Comparison of ENCODE assay signal across 1 cellular context in the genomic region with DNA sequence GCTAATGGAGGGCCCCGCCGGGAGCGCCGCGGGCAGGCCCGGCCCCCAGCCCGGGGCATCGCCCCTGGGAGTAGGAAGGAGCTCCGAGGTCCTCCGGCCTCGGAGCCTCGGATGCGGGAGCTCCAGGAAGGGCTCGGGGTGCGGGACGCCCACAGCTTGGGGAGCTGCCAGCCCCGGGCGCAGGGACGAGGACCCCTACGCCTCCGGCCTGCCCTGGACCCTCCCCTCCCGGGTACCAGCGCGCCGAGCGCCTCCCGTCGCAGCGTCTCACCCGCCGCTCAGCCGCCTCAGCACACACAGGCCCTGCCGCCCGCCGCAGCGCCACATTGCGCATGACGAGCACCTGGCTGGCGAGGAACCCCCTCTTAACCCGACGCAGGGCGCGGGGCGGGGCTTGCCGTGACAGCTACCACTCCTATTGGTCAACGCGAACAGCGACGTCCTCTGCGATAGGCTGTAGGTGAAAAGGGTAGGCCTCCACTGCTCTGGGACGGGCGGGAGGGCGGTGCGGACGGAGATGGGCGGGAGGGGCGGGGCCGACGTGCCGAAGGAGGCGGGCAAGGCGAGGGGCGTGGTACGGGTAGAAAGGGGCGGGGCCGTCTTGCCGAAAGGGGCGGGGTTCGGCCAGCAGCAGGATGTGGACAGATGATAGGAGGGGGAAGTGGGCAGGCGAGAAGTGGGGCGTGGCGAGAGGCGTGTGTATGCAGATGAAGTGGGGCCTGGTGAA.
TF ChIP-seq lines count a peak whose summit lies in the region.

A gene with protein sequence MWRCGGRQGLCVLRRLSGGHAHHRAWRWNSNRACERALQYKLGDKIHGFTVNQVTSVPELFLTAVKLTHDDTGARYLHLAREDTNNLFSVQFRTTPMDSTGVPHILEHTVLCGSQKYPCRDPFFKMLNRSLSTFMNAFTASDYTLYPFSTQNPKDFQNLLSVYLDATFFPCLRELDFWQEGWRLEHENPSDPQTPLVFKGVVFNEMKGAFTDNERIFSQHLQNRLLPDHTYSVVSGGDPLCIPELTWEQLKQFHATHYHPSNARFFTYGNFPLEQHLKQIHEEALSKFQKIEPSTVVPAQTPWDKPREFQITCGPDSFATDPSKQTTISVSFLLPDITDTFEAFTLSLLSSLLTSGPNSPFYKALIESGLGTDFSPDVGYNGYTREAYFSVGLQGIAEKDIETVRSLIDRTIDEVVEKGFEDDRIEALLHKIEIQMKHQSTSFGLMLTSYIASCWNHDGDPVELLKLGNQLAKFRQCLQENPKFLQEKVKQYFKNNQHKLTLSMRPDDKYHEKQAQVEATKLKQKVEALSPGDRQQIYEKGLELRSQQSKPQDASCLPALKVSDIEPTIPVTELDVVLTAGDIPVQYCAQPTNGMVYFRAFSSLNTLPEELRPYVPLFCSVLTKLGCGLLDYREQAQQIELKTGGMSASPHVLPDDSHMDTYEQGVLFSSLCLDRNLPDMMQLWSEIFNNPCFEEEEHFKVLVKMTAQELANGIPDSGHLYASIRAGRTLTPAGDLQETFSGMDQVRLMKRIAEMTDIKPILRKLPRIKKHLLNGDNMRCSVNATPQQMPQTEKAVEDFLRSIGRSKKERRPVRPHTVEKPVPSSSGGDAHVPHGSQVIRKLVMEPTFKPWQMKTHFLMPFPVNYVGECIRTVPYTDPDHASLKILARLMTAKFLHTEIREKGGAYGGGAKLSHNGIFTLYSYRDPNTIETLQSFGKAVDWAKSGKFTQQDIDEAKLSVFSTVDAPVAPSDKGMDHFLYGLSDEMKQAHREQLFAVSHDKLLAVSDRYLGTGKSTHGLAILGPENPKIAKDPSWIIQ (minus strand): TSS at position 337 of the 727 bp plus-strand sequence. CDS start 10 bp downstream, at position 327.

TF ChIP-seq in HepG2, 621 proteins besides CTCF, POLR2A, EP300 and RAD21 (continued from another document and continues in another):
- TF ChIP-seq, protein P1, sequence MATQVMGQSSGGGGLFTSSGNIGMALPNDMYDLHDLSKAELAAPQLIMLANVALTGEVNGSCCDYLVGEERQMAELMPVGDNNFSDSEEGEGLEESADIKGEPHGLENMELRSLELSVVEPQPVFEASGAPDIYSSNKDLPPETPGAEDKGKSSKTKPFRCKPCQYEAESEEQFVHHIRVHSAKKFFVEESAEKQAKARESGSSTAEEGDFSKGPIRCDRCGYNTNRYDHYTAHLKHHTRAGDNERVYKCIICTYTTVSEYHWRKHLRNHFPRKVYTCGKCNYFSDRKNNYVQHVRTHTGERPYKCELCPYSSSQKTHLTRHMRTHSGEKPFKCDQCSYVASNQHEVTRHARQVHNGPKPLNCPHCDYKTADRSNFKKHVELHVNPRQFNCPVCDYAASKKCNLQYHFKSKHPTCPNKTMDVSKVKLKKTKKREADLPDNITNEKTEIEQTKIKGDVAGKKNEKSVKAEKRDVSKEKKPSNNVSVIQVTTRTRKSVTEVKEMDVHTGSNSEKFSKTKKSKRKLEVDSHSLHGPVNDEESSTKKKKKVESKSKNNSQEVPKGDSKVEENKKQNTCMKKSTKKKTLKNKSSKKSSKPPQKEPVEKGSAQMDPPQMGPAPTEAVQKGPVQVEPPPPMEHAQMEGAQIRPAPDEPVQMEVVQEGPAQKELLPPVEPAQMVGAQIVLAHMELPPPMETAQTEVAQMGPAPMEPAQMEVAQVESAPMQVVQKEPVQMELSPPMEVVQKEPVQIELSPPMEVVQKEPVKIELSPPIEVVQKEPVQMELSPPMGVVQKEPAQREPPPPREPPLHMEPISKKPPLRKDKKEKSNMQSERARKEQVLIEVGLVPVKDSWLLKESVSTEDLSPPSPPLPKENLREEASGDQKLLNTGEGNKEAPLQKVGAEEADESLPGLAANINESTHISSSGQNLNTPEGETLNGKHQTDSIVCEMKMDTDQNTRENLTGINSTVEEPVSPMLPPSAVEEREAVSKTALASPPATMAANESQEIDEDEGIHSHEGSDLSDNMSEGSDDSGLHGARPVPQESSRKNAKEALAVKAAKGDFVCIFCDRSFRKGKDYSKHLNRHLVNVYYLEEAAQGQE (IDR thresholded peaks at IDR 0.05; ENCODE audit: borderline replicate concordance in 1 of 2, low read depth in 1 of 2, low read length in 2 of 2), result no peak
- TF ChIP-seq PHF5A (CRISPR knock-in tag; IDR thresholded peaks at IDR 0.05; ENCODE audit: low read depth, unreplicated experiment) (peak; percentile 26), ZNF253 (CRISPR knock-in tag; IDR thresholded peaks at IDR 0.05; ENCODE audit: borderline replicate concordance) (peak; percentile 77; the same call in 1 of the 2 replicates), ZNF619 (CRISPR knock-in tag; IDR thresholded peaks at IDR 0.05) (no peak), SOX5 (CRISPR knock-in tag; IDR thresholded peaks at IDR 0.05; ENCODE audit: borderline replicate concordance) (peak; percentile 30; the same call in 1 of the 2 replicates), KDM5B (CRISPR knock-in tag; IDR thresholded peaks at IDR 0.05; ENCODE audit: borderline replicate concordance) (peak; percentile 62; the same call in 1 of the 2 replicates), ZBTB42 (CRISPR knock-in tag; IDR thresholded peaks at IDR 0.05) (no peak), ZNF782 (CRISPR knock-in tag; IDR thresholded peaks at IDR 0.05; ENCODE audit: borderline replicate concordance) (peak; percentile 81), PCBP2 (optimal IDR thresholded peaks at IDR 0.05; ENCODE audit: low read depth, low read length, poor library complexity, severe bottlenecking) (no peak), ZNF552 (CRISPR knock-in tag; IDR thresholded peaks at IDR 0.05; ENCODE audit: borderline replicate concordance) (peak; percentile 75; the same call in 1 of the 2 replicates), CCAR2 (optimal IDR thresholded peaks at IDR 0.05; ENCODE audit: low read depth, low read length) (no peak), ZFY (CRISPR knock-in tag; IDR thresholded peaks at IDR 0.05) (peak; percentile 95), MZF1 (CRISPR knock-in tag; IDR thresholded peaks at IDR 0.05; ENCODE audit: borderline replicate concordance) (no peak), POLR2AphosphoS5 (IDR thresholded peaks at IDR 0.05; ENCODE audit: low read depth, low read length) (peak; percentile 90), ZBTB38 (CRISPR knock-in tag; IDR thresholded peaks at IDR 0.05) (0 out of 2 replicates have a peak, but pooled peaks have one; percentile 51), ZNF777 (CRISPR knock-in tag; IDR thresholded peaks at IDR 0.05) (peak; percentile 58; the same call in 1 of the 2 replicates), TGIF2 (CRISPR knock-in tag; IDR thresholded peaks at IDR 0.05) (peak; percentile 81; the same call in 1 of the 2 replicates), ZNF331 (CRISPR knock-in tag; IDR thresholded peaks at IDR 0.05) (peak; percentile 85), ZFP37 (CRISPR knock-in tag; IDR thresholded peaks at IDR 0.05; ENCODE audit: borderline replicate concordance) (0 out of 2 replicates have a peak, but pooled peaks have one; percentile 13), KMT2A (CRISPR knock-in tag; IDR thresholded peaks at IDR 0.05) (peak; percentile 50), SRSF9 (IDR thresholded peaks at IDR 0.05; ENCODE audit: borderline replicate concordance, insufficient read depth, low read depth, low read length, poor library complexity, severe bottlenecking) (no peak), REPIN1 (CRISPR knock-in tag; IDR thresholded peaks at IDR 0.05; ENCODE audit: borderline replicate concordance, low read depth) (peak; percentile 74), SYNCRIP (IDR thresholded peaks at IDR 0.05; ENCODE audit: insufficient read depth, low read depth, low read length) (no peak), ERF (CRISPR knock-in tag; IDR thresholded peaks at IDR 0.05) (peak; percentile 72; the same call in 1 of the 2 replicates), KDM3A (CRISPR knock-in tag; IDR thresholded peaks at IDR 0.05; ENCODE audit: low read depth) (0 out of 2 replicates have a peak, but pooled peaks have one; percentile 59), CEBPG (CRISPR knock-in tag; IDR thresholded peaks at IDR 0.05) (peak; percentile 63), NKX3-1 (CRISPR knock-in tag; IDR thresholded peaks at IDR 0.05) (peak; percentile 26; the same call in 1 of the 2 replicates), ZNF768 (CRISPR knock-in tag; IDR thresholded peaks at IDR 0.05) (peak; percentile 75), PHF8 (CRISPR knock-in tag; IDR thresholded peaks at IDR 0.05) (peak; percentile 88)
- TF ChIP-seq, protein P2, sequence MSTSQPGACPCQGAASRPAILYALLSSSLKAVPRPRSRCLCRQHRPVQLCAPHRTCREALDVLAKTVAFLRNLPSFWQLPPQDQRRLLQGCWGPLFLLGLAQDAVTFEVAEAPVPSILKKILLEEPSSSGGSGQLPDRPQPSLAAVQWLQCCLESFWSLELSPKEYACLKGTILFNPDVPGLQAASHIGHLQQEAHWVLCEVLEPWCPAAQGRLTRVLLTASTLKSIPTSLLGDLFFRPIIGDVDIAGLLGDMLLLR (CRISPR knock-in tag; IDR thresholded peaks at IDR 0.05), result peak; percentile 81
- TF ChIP-seq, protein P3, sequence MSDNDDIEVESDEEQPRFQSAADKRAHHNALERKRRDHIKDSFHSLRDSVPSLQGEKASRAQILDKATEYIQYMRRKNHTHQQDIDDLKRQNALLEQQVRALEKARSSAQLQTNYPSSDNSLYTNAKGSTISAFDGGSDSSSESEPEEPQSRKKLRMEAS (IDR thresholded peaks at IDR 0.05), result peak; percentile 87
- TF ChIP-seq, protein P4, sequence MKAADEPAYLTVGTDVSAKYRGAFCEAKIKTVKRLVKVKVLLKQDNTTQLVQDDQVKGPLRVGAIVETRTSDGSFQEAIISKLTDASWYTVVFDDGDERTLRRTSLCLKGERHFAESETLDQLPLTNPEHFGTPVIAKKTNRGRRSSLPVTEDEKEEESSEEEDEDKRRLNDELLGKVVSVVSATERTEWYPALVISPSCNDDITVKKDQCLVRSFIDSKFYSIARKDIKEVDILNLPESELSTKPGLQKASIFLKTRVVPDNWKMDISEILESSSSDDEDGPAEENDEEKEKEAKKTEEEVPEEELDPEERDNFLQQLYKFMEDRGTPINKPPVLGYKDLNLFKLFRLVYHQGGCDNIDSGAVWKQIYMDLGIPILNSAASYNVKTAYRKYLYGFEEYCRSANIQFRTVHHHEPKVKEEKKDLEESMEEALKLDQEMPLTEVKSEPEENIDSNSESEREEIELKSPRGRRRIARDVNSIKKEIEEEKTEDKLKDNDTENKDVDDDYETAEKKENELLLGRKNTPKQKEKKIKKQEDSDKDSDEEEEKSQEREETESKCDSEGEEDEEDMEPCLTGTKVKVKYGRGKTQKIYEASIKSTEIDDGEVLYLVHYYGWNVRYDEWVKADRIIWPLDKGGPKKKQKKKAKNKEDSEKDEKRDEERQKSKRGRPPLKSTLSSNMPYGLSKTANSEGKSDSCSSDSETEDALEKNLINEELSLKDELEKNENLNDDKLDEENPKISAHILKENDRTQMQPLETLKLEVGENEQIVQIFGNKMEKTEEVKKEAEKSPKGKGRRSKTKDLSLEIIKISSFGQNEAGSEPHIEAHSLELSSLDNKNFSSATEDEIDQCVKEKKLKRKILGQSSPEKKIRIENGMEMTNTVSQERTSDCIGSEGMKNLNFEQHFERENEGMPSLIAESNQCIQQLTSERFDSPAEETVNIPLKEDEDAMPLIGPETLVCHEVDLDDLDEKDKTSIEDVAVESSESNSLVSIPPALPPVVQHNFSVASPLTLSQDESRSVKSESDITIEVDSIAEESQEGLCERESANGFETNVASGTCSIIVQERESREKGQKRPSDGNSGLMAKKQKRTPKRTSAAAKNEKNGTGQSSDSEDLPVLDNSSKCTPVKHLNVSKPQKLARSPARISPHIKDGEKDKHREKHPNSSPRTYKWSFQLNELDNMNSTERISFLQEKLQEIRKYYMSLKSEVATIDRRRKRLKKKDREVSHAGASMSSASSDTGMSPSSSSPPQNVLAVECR (CRISPR knock-in tag; IDR thresholded peaks at IDR 0.05; ENCODE audit: borderline replicate concordance), result peak; percentile 86; the same call in 1 of the 2 replicates
- TF ChIP-seq, protein P5, sequence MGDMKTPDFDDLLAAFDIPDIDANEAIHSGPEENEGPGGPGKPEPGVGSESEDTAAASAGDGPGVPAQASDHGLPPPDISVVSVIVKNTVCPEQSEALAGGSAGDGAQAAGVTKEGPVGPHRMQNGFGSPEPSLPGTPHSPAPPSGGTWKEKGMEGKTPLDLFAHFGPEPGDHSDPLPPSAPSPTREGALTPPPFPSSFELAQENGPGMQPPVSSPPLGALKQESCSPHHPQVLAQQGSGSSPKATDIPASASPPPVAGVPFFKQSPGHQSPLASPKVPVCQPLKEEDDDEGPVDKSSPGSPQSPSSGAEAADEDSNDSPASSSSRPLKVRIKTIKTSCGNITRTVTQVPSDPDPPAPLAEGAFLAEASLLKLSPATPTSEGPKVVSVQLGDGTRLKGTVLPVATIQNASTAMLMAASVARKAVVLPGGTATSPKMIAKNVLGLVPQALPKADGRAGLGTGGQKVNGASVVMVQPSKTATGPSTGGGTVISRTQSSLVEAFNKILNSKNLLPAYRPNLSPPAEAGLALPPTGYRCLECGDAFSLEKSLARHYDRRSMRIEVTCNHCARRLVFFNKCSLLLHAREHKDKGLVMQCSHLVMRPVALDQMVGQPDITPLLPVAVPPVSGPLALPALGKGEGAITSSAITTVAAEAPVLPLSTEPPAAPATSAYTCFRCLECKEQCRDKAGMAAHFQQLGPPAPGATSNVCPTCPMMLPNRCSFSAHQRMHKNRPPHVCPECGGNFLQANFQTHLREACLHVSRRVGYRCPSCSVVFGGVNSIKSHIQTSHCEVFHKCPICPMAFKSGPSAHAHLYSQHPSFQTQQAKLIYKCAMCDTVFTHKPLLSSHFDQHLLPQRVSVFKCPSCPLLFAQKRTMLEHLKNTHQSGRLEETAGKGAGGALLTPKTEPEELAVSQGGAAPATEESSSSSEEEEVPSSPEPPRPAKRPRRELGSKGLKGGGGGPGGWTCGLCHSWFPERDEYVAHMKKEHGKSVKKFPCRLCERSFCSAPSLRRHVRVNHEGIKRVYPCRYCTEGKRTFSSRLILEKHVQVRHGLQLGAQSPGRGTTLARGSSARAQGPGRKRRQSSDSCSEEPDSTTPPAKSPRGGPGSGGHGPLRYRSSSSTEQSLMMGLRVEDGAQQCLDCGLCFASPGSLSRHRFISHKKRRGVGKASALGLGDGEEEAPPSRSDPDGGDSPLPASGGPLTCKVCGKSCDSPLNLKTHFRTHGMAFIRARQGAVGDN (CRISPR knock-in tag; IDR thresholded peaks at IDR 0.05), result peak; percentile 90
- TF ChIP-seq, protein P6, sequence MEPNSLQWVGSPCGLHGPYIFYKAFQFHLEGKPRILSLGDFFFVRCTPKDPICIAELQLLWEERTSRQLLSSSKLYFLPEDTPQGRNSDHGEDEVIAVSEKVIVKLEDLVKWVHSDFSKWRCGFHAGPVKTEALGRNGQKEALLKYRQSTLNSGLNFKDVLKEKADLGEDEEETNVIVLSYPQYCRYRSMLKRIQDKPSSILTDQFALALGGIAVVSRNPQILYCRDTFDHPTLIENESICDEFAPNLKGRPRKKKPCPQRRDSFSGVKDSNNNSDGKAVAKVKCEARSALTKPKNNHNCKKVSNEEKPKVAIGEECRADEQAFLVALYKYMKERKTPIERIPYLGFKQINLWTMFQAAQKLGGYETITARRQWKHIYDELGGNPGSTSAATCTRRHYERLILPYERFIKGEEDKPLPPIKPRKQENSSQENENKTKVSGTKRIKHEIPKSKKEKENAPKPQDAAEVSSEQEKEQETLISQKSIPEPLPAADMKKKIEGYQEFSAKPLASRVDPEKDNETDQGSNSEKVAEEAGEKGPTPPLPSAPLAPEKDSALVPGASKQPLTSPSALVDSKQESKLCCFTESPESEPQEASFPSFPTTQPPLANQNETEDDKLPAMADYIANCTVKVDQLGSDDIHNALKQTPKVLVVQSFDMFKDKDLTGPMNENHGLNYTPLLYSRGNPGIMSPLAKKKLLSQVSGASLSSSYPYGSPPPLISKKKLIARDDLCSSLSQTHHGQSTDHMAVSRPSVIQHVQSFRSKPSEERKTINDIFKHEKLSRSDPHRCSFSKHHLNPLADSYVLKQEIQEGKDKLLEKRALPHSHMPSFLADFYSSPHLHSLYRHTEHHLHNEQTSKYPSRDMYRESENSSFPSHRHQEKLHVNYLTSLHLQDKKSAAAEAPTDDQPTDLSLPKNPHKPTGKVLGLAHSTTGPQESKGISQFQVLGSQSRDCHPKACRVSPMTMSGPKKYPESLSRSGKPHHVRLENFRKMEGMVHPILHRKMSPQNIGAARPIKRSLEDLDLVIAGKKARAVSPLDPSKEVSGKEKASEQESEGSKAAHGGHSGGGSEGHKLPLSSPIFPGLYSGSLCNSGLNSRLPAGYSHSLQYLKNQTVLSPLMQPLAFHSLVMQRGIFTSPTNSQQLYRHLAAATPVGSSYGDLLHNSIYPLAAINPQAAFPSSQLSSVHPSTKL (CRISPR knock-in tag; IDR thresholded peaks at IDR 0.05), result peak; percentile 59
